2 cellular contexts compared by ENCODE assay signal in the genomic region with DNA sequence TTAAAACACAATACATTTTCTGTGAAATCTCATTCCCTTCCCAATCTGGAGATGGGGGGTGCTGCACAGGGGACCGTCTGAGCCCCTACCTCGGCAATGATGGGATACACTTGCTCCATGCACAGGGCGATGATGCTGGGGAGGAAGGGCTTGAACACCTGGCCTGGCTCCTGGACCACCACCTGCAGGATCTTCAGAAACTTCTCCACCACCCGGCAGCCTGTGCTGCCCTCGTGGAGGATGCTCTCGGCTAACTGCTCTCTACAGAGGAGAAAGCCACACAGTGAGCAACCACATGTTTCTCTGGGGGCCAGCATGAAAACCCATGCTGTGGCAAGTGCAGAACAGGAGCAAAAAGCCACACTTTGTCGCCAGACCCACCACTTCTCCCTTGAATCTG.
TF ChIP-seq lines count a peak whose summit lies in the region.

No MANE protein-coding gene starts in this region.

TF ChIP-seq in liver, 16 proteins besides CTCF, POLR2A, EP300 and RAD21 (continued from another document):
- TF ChIP-seq YY1 (IDR thresholded peaks at IDR 0.05), result no peak
- TF ChIP-seq, protein P1, sequence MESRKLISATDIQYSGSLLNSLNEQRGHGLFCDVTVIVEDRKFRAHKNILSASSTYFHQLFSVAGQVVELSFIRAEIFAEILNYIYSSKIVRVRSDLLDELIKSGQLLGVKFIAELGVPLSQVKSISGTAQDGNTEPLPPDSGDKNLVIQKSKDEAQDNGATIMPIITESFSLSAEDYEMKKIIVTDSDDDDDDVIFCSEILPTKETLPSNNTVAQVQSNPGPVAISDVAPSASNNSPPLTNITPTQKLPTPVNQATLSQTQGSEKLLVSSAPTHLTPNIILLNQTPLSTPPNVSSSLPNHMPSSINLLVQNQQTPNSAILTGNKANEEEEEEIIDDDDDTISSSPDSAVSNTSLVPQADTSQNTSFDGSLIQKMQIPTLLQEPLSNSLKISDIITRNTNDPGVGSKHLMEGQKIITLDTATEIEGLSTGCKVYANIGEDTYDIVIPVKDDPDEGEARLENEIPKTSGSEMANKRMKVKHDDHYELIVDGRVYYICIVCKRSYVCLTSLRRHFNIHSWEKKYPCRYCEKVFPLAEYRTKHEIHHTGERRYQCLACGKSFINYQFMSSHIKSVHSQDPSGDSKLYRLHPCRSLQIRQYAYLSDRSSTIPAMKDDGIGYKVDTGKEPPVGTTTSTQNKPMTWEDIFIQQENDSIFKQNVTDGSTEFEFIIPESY (IDR thresholded peaks at IDR 0.05), result no peak

TF ChIP-seq in HepG2, 621 proteins besides CTCF, POLR2A, EP300 and RAD21 (continued from another document):
- TF ChIP-seq PCBP1 (IDR thresholded peaks at IDR 0.05; ENCODE audit: borderline replicate concordance, low read depth, low read length), result no peak
- TF ChIP-seq ZNF160 (CRISPR knock-in tag; IDR thresholded peaks at IDR 0.05), result no peak
- TF ChIP-seq, protein P2, sequence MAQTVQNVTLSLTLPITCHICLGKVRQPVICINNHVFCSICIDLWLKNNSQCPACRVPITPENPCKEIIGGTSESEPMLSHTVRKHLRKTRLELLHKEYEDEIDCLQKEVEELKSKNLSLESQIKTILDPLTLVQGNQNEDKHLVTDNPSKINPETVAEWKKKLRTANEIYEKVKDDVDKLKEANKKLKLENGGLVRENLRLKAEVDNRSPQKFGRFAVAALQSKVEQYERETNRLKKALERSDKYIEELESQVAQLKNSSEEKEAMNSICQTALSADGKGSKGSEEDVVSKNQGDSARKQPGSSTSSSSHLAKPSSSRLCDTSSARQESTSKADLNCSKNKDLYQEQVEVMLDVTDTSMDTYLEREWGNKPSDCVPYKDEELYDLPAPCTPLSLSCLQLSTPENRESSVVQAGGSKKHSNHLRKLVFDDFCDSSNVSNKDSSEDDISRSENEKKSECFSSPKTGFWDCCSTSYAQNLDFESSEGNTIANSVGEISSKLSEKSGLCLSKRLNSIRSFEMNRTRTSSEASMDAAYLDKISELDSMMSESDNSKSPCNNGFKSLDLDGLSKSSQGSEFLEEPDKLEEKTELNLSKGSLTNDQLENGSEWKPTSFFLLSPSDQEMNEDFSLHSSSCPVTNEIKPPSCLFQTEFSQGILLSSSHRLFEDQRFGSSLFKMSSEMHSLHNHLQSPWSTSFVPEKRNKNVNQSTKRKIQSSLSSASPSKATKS (CRISPR knock-in tag; IDR thresholded peaks at IDR 0.05), result no peak
- TF ChIP-seq, protein P1 (CRISPR knock-in tag; IDR thresholded peaks at IDR 0.05), result no peak
- TF ChIP-seq ZNF572 (CRISPR knock-in tag; IDR thresholded peaks at IDR 0.05), result no peak
- TF ChIP-seq ZNF30 (CRISPR knock-in tag; IDR thresholded peaks at IDR 0.05), result no peak
- no peak for TF ChIP-seq MAZ (IDR thresholded peaks at IDR 0.05; ENCODE audit: borderline replicate concordance, low read depth, low read length)
- TF ChIP-seq MAZ (CRISPR knock-in tag; IDR thresholded peaks at IDR 0.05; ENCODE audit: low read depth), result no peak
- TF ChIP-seq XBP1 (CRISPR knock-in tag; IDR thresholded peaks at IDR 0.05), result no peak
- no peak for TF ChIP-seq MYC (CRISPR knock-in tag; IDR thresholded peaks at IDR 0.05; ENCODE audit: borderline replicate concordance)
- TF ChIP-seq KDM1A (CRISPR knock-in tag; IDR thresholded peaks at IDR 0.05), result no peak
- no peak for TF ChIP-seq SP2 (CRISPR knock-in tag; IDR thresholded peaks at IDR 0.05)
